33 cellular contexts compared by ENCODE assay signal in genomic region chr7:9709211-9709610, GRCh38.
"Had no signal": no experiment of that assay in that cellular context is flagged by ENCODE, and none has a peak within 500 bp of the region (broad histone marks: within the 10 kb centered on the region; RNA-seq: fewer than 3 reads in every experiment).

No MANE protein-coding gene starts in this region.

- H3K9me3 Mint-ChIP-seq: activated CD4-positive, alpha-beta memory T cell treated with anti-CD3 and anti-CD28 coated beads for 36 hours; activated CD4-positive, alpha-beta T cell treated with anti-CD3 and anti-CD28 coated beads, Interleukin-2, amount 10 ng/mL, durations not matched to agents 24 days and 14 days; activated naive CD4-positive, alpha-beta T cell treated with anti-CD3 and anti-CD28 coated beads for 36 hours; activated naive CD4-positive, alpha-beta T cell treated with anti-CD3 and anti-CD28 coated beads, Interleukin-2, amount 50 U/mL, for 24 hours; activated naive CD8-positive, alpha-beta T cell treated with anti-CD3 and anti-CD28 coated beads for 36 hours; activated naive CD8-positive, alpha-beta T cell treated with anti-CD3 and anti-CD28 coated beads, Interleukin-2, amount 50 U/mL, for 24 hours; activated T-helper 1 cell treated with anti-CD3 and anti-CD28 coated beads, Interleukin-12 subunit alpha, Interleukin-12 subunit beta, Interleukin-2, Interleukin-4 antibody, amounts not matched to agents 30 ng/mL and 10 ng/mL and 1 ng/mL, durations not matched to agents 14 hours and 24 hours and 36 hours; brain; effector memory CD8-positive, alpha-beta T cell had no signal

- ATAC-seq: activated CD4-positive, alpha-beta T cell treated with anti-CD3 and anti-CD28 coated beads for 36 hours; activated CD8-positive, alpha-beta memory T cell treated with anti-CD3 and anti-CD28 coated beads, Interleukin-2, amount 10 ng/mL, durations not matched to agents 7 days and 5 days; activated CD8-positive, alpha-beta T cell treated with anti-CD3 and anti-CD28 coated beads, Interleukin-2, amount 10 ng/mL, durations not matched to agents 7 days and 5 days; activated naive CD8-positive, alpha-beta T cell treated with anti-CD3 and anti-CD28 coated beads, Interleukin-2, amount 50 U/mL, for 24 hours; effector memory CD8-positive, alpha-beta T cell had no signal

- H3K27me3 Mint-ChIP-seq: activated CD4-positive, alpha-beta memory T cell treated with anti-CD3 and anti-CD28 coated beads for 36 hours; activated CD4-positive, alpha-beta T cell treated with anti-CD3 and anti-CD28 coated beads for 36 hours; activated CD4-positive, alpha-beta T cell treated with anti-CD3 and anti-CD28 coated beads, Interleukin-2, amount 10 ng/mL, durations not matched to agents 24 days and 14 days; activated CD8-positive, alpha-beta memory T cell treated with anti-CD3 and anti-CD28 coated beads, Interleukin-2, amount 10 ng/mL, durations not matched to agents 7 days and 5 days; activated naive CD4-positive, alpha-beta T cell treated with anti-CD3 and anti-CD28 coated beads, Interleukin-2, amount 50 U/mL, for 24 hours; activated naive CD8-positive, alpha-beta T cell treated with anti-CD3 and anti-CD28 coated beads for 36 hours; activated naive CD8-positive, alpha-beta T cell treated with anti-CD3 and anti-CD28 coated beads, Interleukin-2, amount 50 U/mL, for 24 hours; brain; effector memory CD8-positive, alpha-beta T cell had no signal

- FAIRE-seq: colon, endothelial cell of umbilical vein had no signal

- H3K36me3 Mint-ChIP-seq: activated CD4-positive, alpha-beta memory T cell treated with anti-CD3 and anti-CD28 coated beads for 36 hours; activated CD8-positive, alpha-beta memory T cell treated with anti-CD3 and anti-CD28 coated beads, Interleukin-2, amount 10 ng/mL, durations not matched to agents 7 days and 5 days; activated naive CD4-positive, alpha-beta T cell treated with anti-CD3 and anti-CD28 coated beads, Interleukin-2, amount 50 U/mL, for 24 hours; activated naive CD8-positive, alpha-beta T cell treated with anti-CD3 and anti-CD28 coated beads for 36 hours; brain had no signal

- H3K36me3 ChIP-seq: adrenal gland, ascending aorta, esophagus squamous epithelium had no signal

- H3K4me1 ChIP-seq: adrenal gland, ascending aorta, esophagus squamous epithelium had no signal

- H3K4me3 Mint-ChIP-seq: activated CD4-positive, alpha-beta memory T cell treated with anti-CD3 and anti-CD28 coated beads for 36 hours; activated CD4-positive, alpha-beta T cell treated with anti-CD3 and anti-CD28 coated beads for 36 hours; activated CD4-positive, alpha-beta T cell treated with anti-CD3 and anti-CD28 coated beads, Interleukin-2, amount 10 ng/mL, durations not matched to agents 24 days and 14 days; activated CD8-positive, alpha-beta memory T cell treated with anti-CD3 and anti-CD28 coated beads, Interleukin-2, amount 10 ng/mL, durations not matched to agents 7 days and 5 days; activated CD8-positive, alpha-beta T cell treated with anti-CD3 and anti-CD28 coated beads, Interleukin-2, amount 10 ng/mL, durations not matched to agents 7 days and 5 days; activated naive CD4-positive, alpha-beta T cell treated with anti-CD3 and anti-CD28 coated beads for 36 hours; activated naive CD4-positive, alpha-beta T cell treated with anti-CD3 and anti-CD28 coated beads, Interleukin-2, amount 50 U/mL, for 24 hours; activated naive CD8-positive, alpha-beta T cell treated with anti-CD3 and anti-CD28 coated beads for 36 hours; activated naive CD8-positive, alpha-beta T cell treated with anti-CD3 and anti-CD28 coated beads, Interleukin-2, amount 50 U/mL, for 24 hours; activated T-helper 1 cell treated with anti-CD3 and anti-CD28 coated beads, Interleukin-12 subunit alpha, Interleukin-12 subunit beta, Interleukin-2, Interleukin-4 antibody, amounts not matched to agents 30 ng/mL and 10 ng/mL and 1 ng/mL, durations not matched to agents 14 hours and 24 hours and 36 hours; brain; effector memory CD8-positive, alpha-beta T cell had no signal

- H3K4me1 Mint-ChIP-seq: activated CD4-positive, alpha-beta T cell treated with anti-CD3 and anti-CD28 coated beads for 36 hours; activated CD4-positive, alpha-beta T cell treated with anti-CD3 and anti-CD28 coated beads, Interleukin-2, amount 10 ng/mL, durations not matched to agents 24 days and 14 days; activated CD8-positive, alpha-beta memory T cell treated with anti-CD3 and anti-CD28 coated beads, Interleukin-2, amount 10 ng/mL, durations not matched to agents 7 days and 5 days; activated naive CD4-positive, alpha-beta T cell treated with anti-CD3 and anti-CD28 coated beads, Interleukin-2, amount 50 U/mL, for 24 hours; activated naive CD8-positive, alpha-beta T cell treated with anti-CD3 and anti-CD28 coated beads for 36 hours; activated naive CD8-positive, alpha-beta T cell treated with anti-CD3 and anti-CD28 coated beads, Interleukin-2, amount 50 U/mL, for 24 hours had no signal

- H3K27ac Mint-ChIP-seq: activated CD4-positive, alpha-beta memory T cell treated with anti-CD3 and anti-CD28 coated beads for 36 hours; activated CD4-positive, alpha-beta T cell treated with anti-CD3 and anti-CD28 coated beads for 36 hours; activated CD4-positive, alpha-beta T cell treated with anti-CD3 and anti-CD28 coated beads, Interleukin-2, amount 10 ng/mL, durations not matched to agents 24 days and 14 days; activated CD8-positive, alpha-beta memory T cell treated with anti-CD3 and anti-CD28 coated beads, Interleukin-2, amount 10 ng/mL, durations not matched to agents 7 days and 5 days; activated CD8-positive, alpha-beta T cell treated with anti-CD3 and anti-CD28 coated beads, Interleukin-2, amount 10 ng/mL, durations not matched to agents 7 days and 5 days; activated naive CD4-positive, alpha-beta T cell treated with anti-CD3 and anti-CD28 coated beads for 36 hours; activated naive CD4-positive, alpha-beta T cell treated with anti-CD3 and anti-CD28 coated beads, Interleukin-2, amount 50 U/mL, for 24 hours; activated naive CD8-positive, alpha-beta T cell treated with anti-CD3 and anti-CD28 coated beads for 36 hours; activated naive CD8-positive, alpha-beta T cell treated with anti-CD3 and anti-CD28 coated beads, Interleukin-2, amount 50 U/mL, for 24 hours; activated T-helper 1 cell treated with anti-CD3 and anti-CD28 coated beads, Interleukin-12 subunit alpha, Interleukin-12 subunit beta, Interleukin-2, Interleukin-4 antibody, amounts not matched to agents 30 ng/mL and 10 ng/mL and 1 ng/mL, durations not matched to agents 14 hours and 24 hours and 36 hours; activated T-helper 2 cell treated with anti-CD3 and anti-CD28 coated beads, Interferon-gamma antibody, Interleukin-2, Interleukin-4, amounts not matched to agents 10 μg/mL and 5 μg/mL and 100 μg/mL, durations not matched to agents 14 hours and 24 hours and 36 hours; brain; effector memory CD8-positive, alpha-beta T cell had no signal

- H3K27ac ChIP-seq: adrenal gland, ascending aorta, epithelial cell of prostate, esophagus squamous epithelium had no signal

- H3K9me3 ChIP-seq: adrenal gland, ascending aorta, esophagus squamous epithelium had no signal

- H3K4me3 ChIP-seq: adrenal gland, ascending aorta, esophagus squamous epithelium had no signal

- H3K27me3 ChIP-seq: adrenal gland, ascending aorta, esophagus squamous epithelium had no signal

- DNase-seq: activated CD4-positive, alpha-beta memory T cell treated with anti-CD3 and anti-CD28 coated beads for 36 hours; activated CD4-positive, alpha-beta T cell treated with anti-CD3 and anti-CD28 coated beads for 36 hours; activated CD4-positive, alpha-beta T cell treated with anti-CD3 and anti-CD28 coated beads, Interleukin-2, amount 10 ng/mL, durations not matched to agents 24 days and 14 days; activated CD4-positive, CD25-positive, alpha-beta regulatory T cell; activated CD4-positive, CD25-positive, alpha-beta regulatory T cell treated with anti-CD3 and anti-CD28 coated beads, Interleukin-2, amount 50 U/mL, for 72 hours; activated CD8-positive, alpha-beta memory T cell treated with anti-CD3 and anti-CD28 coated beads, Interleukin-2, amount 10 ng/mL, durations not matched to agents 7 days and 5 days; activated CD8-positive, alpha-beta memory T cell treated with anti-CD3 and anti-CD28 coated beads, Interleukin-2, amount 50 U/mL, for 4 hours; activated CD8-positive, alpha-beta T cell treated with anti-CD3 and anti-CD28 coated beads, Interleukin-2, amount 10 ng/mL, durations not matched to agents 7 days and 5 days; activated effector memory CD4-positive, alpha-beta T cell treated with anti-CD3 and anti-CD28 coated beads, Interleukin-2, amount 50 U/mL, for 16 hours; activated naive CD4-positive, alpha-beta T cell treated with anti-CD3 and anti-CD28 coated beads for 36 hours; activated naive CD8-positive, alpha-beta T cell treated with anti-CD3 and anti-CD28 coated beads for 36 hours; activated naive CD8-positive, alpha-beta T cell treated with anti-CD3 and anti-CD28 coated beads, Interleukin-2, amount 50 U/mL, for 24 hours; activated T-cell treated with anti-CD3 and anti-CD28 coated beads, Interleukin-2, amount 50 U/mL, for 1 hour; activated T-cell treated with anti-CD3 and anti-CD28 coated beads, Interleukin-2, amount 50 U/mL, for 48 hours; adrenal gland; amygdala; caudate nucleus; cortex of kidney; dermis blood vessel endothelial cell; effector CD4-positive, alpha-beta T cell; effector memory CD8-positive, alpha-beta T cell; esophagus squamous epithelium; foreskin melanocyte; head of caudate nucleus; T-helper 2 cell had no signal
